In genomic region chr16:58652741-58653140, GRCh38 we compare ENCODE assay signal across 15 cellular contexts. TPM values are rescaled to one million over a fixed set of nuclear protein-coding genes. Genes with fewer than 3 reads are reported as not detected.
DNase-seq lines count a peak whose midpoint lies in the region; ATAC-seq, FAIRE-seq and TF ChIP-seq lines count a peak whose summit lies in the region.
"Had no signal": no experiment of that assay in that cellular context is flagged by ENCODE, and none has a peak within 500 bp of the region (broad histone marks: within the 10 kb centered on the region; RNA-seq: fewer than 3 reads in every experiment).

No MANE protein-coding gene starts in this region.

- FAIRE-seq in A549 (lab: Jason Lieb, UNC) = no peak
- FAIRE-seq: endometrium, G401.6 had no signal

- POLR2A ChIA-PET in A549 (lab: Yijun Ruan, JAX) = no interaction called here

- 0 out of 3 replicates have a peak, but pooled peaks cover 3% of the 10 kb centered on the region for H3K4me1 ChIP-seq in A549
- H3K4me1 ChIP-seq: sigmoid colon, stomach had no signal

- TF ChIP-seq POLR2A in A549 (IDR thresholded peaks at IDR 0.05; ENCODE audit: low read length) = no peak

- TF ChIP-seq EP300 in A549 (IDR thresholded peaks at IDR 0.05) = no peak

- no peak overlapping the region for H3K4me2 ChIP-seq in A549

- TF ChIP-seq CTCF in A549 (IDR thresholded peaks at IDR 0.05) (no peak), choroid plexus epithelial cell (conservative IDR thresholded peaks at IDR 0.05; ENCODE audit: low read depth, low read length) (no peak)

- CTCF ChIA-PET in A549 (lab: Yijun Ruan, JAX) = interaction anchor here (0.6 to 4.5 kb wide), 8 partner anchors 9 to 316 kb away, joined by 3 to 23 read pairs (median 4); no protein-coding TSS in a partner anchor

- H3K27ac ChIP-seq in A549 = no peak overlapping the region
- H3K27ac ChIP-seq: sigmoid colon, stomach had no signal

- H3K4me3 ChIP-seq in A549 (no peak overlapping the region), choroid plexus epithelial cell (ENCODE audit: low read depth, low read length) (no peak overlapping the region)
- H3K4me3 ChIP-seq: sigmoid colon, stomach had no signal

- peak in 1 of 2 experiments; percentile 35 for DNase-seq in A549 (ENCODE audit: low read depth in 1 of 2, low spot score in 1 of 2)
- peak; percentile 39 for DNase-seq in HCEC 1CT
- DNase-seq in choroid plexus epithelial cell (ENCODE audit: low read depth) = peak; percentile 67
- peak; percentile 93 for DNase-seq in iPS DF 19.7 (ENCODE audit: low read depth, low spot score)
- DNase-seq in effector CD4-positive, alpha-beta T cell = no peak
- DNase-seq in activated CD8-positive, alpha-beta memory T cell treated with anti-CD3 and anti-CD28 coated beads, Interleukin-2, amount 50 U/mL, for 48 hours = no peak
- DNase-seq: GOT3, NCI-H1105 treated with DMSO at 0.1 percent for 48 hours, NCI-H526 treated with DMSO at 0.1 percent for 48 hours, sigmoid colon, stomach had no signal

- no peak for TF ChIP-seq RAD21 in A549 (conservative IDR thresholded peaks at IDR 0.05 in 1 of 2, IDR thresholded peaks at IDR 0.05 in 1 of 2)

- H3K9me3 ChIP-seq in A549 = no peaks in the 10 kb centered on the region
- H3K9me3 ChIP-seq: sigmoid colon, stomach had no signal

- 32% methylated on average over 3 of the region's 3 CpGs for WGBS in A549 (ENCODE audit: missing lambda C conversion rate)

- peak; percentile 64 to 76; a peak in 4 of 6 replicates for ATAC-seq in A549
- ATAC-seq in HG03045 (IDR thresholded peaks at IDR 0.05; ENCODE audit: unreplicated experiment) = no peak
- no peak for ATAC-seq in GM19452 (IDR thresholded peaks at IDR 0.05; ENCODE audit: unreplicated experiment)

TF ChIP-seq in A549, 52 proteins besides CTCF, POLR2A, EP300 and RAD21:
- TF ChIP-seq BHLHE40 (IDR thresholded peaks at IDR 0.05; ENCODE audit: low read depth, low read length) (no peak), ZC3H11A (IDR thresholded peaks at IDR 0.05) (no peak), HDAC2 (IDR thresholded peaks at IDR 0.05) (no peak), CBX8 (IDR thresholded peaks at IDR 0.05) (no peak), PBX3 (IDR thresholded peaks at IDR 0.05) (no peak)

RNA-seq across cellular contexts. Expression of gene CNOT1, which starts 23.1 kb away (rescaled TPM):
- 226 and 324 TPM in 2 replicates for polyA plus RNA-seq in A549 (2011; rRNA removed)
- polyA plus RNA-seq in A549 (2012; cell fraction: cytosol; rRNA removed) = 103 and 138 TPM in 2 replicates
- polyA plus RNA-seq in A549 (2012; cell fraction: nucleus; rRNA removed) = 118 and 168 TPM in 2 replicates
- polyA plus RNA-seq in A549 (2017; fragmentation: RNase III; extraction: RNeasy Plus Mini Kit Qiagen cat#74134 plus additional on column Dnase treatment) = 116 to 128 TPM (median 119 TPM) in 3 replicates
- 1,132 and 1,276 TPM in 2 replicates for polyA minus RNA-seq in A549 (2011; rRNA and poly(A)+ RNA removed)

RNA-seq across cellular contexts. Expression of gene SLC38A7, which starts 31.8 kb away (rescaled TPM):
- polyA plus RNA-seq in A549 (2011; rRNA removed) (8.4 and 9.9 TPM in 2 replicates), A549 (2017; fragmentation: RNase III; extraction: RNeasy Plus Mini Kit Qiagen cat#74134 plus additional on column Dnase treatment) (16.0 to 19.9 TPM (median 18.2 TPM) in 3 replicates)
- 9.7 and 12.8 TPM in 2 replicates for polyA plus RNA-seq in A549 (2012; cell fraction: cytosol; rRNA removed)
- 26.1 and 32.5 TPM in 2 replicates for polyA plus RNA-seq in A549 (2012; cell fraction: nucleus; rRNA removed)
- 24.6 and 25.0 TPM in 2 replicates for polyA minus RNA-seq in A549 (2011; rRNA and poly(A)+ RNA removed)

Comparison
In these comparisons a context has a peak if more than half of its experiments do, and no peak if none do; other contexts are left out.
1. ATAC-seq: peak in A549 (2 of 2); none in HG03045 (single experiment) and GM19452 (single experiment).
2. DNase-seq: peak in HCEC 1CT (single experiment), choroid plexus epithelial cell (single experiment) and iPS DF 19.7 (single experiment); none in effector CD4-positive, alpha-beta T cell (single experiment) and activated CD8-positive, alpha-beta memory T cell treated with anti-CD3 and anti-CD28 coated beads, Interleukin-2, amount 50 U/mL, for 48 hours (single experiment).